Comparison of ENCODE assay signal across 12 cellular contexts in genomic region chr3:158355623-158356588, GRCh38.
DNase-seq lines count a peak whose midpoint lies in the region; ATAC-seq and TF ChIP-seq lines count a peak whose summit lies in the region.
"Had no signal": no experiment of that assay in that cellular context is flagged by ENCODE, and none has a peak within 500 bp of the region (broad histone marks: within the 10 kb centered on the region; RNA-seq: fewer than 3 reads in every experiment).

No MANE protein-coding gene starts in this region.

- H4K8ac ChIP-seq in mesenchymal stem cell (ENCODE audit: low read length), result no peak overlapping the region

- H3K4me1 ChIP-seq in mesenchymal stem cell (ENCODE audit: control insufficient read depth, insufficient read depth, low read depth, low read length) (no peaks in the 10 kb centered on the region), sigmoid colon (no peaks in the 10 kb centered on the region)
- H3K4me1 ChIP-seq: esophagus muscularis mucosa had no signal

- H3K36me3 ChIP-seq in mesenchymal stem cell (ENCODE audit: control insufficient read depth in 1 of 2, insufficient read depth in 2 of 2, low read depth in 1 of 2, low read length in 2 of 2), result peaks cover 4 to 12% of the 10 kb centered on the region in 2 experiments
- no peaks in the 10 kb centered on the region for H3K36me3 ChIP-seq in sigmoid colon
- H3K36me3 ChIP-seq: esophagus muscularis mucosa had no signal

- H3K27ac ChIP-seq in mesenchymal stem cell (ENCODE audit: low read length, poor library complexity, severe bottlenecking), result no peak overlapping the region
- H3K27ac ChIP-seq in sigmoid colon, result no peak overlapping the region
- H3K27ac ChIP-seq: 22Rv1, esophagus muscularis mucosa had no signal

- H2BK5ac ChIP-seq in mesenchymal stem cell (ENCODE audit: low read depth, low read length, poor library complexity, severe bottlenecking), result no peak overlapping the region

- peaks cover 3% of the 10 kb centered on the region for H3K79me1 ChIP-seq in mesenchymal stem cell (replicated peaks; ENCODE audit: low read length, poor library complexity, severe bottlenecking)

- H3K14ac ChIP-seq in mesenchymal stem cell (ENCODE audit: low read length in 2 of 2), result no peak overlapping the region

- H2BK15ac ChIP-seq in mesenchymal stem cell (ENCODE audit: low read depth, poor library complexity, severe bottlenecking), result no peak overlapping the region

- H3K4me3 ChIP-seq in mesenchymal stem cell (ENCODE audit: insufficient read depth in 1 of 2, low read depth in 1 of 2, low read length in 2 of 2), result no peak overlapping the region
- H3K4me3 ChIP-seq in sigmoid colon, result no peak overlapping the region
- H3K4me3 ChIP-seq: esophagus muscularis mucosa had no signal

- DNase-seq in NOMO-1 treated with DMSO at 0.1 percent for 48 hours (lab: John Stamatoyannopoulos, UW; ENCODE audit: unreplicated experiment) (peak; percentile 34), NOMO-1 treated with dmso at 0.1 percent for 144 hours (lab: John Stamatoyannopoulos, UW; ENCODE audit: unreplicated experiment) (no peak), mesenchymal stem cell (no peak), NCI-H510A treated with DMSO at 0.1 percent for 48 hours (lab: John Stamatoyannopoulos, UW) (no peak), HCEC 1CT (no peak), sigmoid colon (no peak)
- DNase-seq: stimulated activated CD4-positive, alpha-beta T cell treated with anti-CD3 and anti-CD28 coated beads, Interleukin-4, amount 100 ng/mL, for 4 hours; T-cell had no signal

- no peak overlapping the region for H3K18ac ChIP-seq in mesenchymal stem cell (ENCODE audit: low read depth in 1 of 2, low read length in 2 of 2)

- H3K4ac ChIP-seq in mesenchymal stem cell (ENCODE audit: low read depth in 1 of 2, low read length in 2 of 2), result no peak overlapping the region

- no CpG with 5 or more reads among the region's 4 CpGs for WGBS in mesenchymal stem cell
- 76 to 94% methylated on average over 4 of the region's 4 CpGs for WGBS in sigmoid colon, 2 donors

- no peak overlapping the region for H3K4me2 ChIP-seq in mesenchymal stem cell (ENCODE audit: low read length, poor library complexity, severe bottlenecking)

- no peak for TF ChIP-seq CTCF in sigmoid colon (IDR thresholded peaks at IDR 0.05)

- no peak overlapping the region for H4K91ac ChIP-seq in mesenchymal stem cell (ENCODE audit: low read length)

- H3K9ac ChIP-seq in mesenchymal stem cell (ENCODE audit: low read length), result no peak overlapping the region

- no peak for TF ChIP-seq EP300 in sigmoid colon (IDR thresholded peaks at IDR 0.05)

- H3K23ac ChIP-seq in mesenchymal stem cell (ENCODE audit: low read length in 2 of 2), result no peak overlapping the region

- no peak overlapping the region for H2BK12ac ChIP-seq in mesenchymal stem cell (ENCODE audit: low read length in 2 of 2)

- intact Hi-C loops in sigmoid colon (cut with DNase I), result no loop called here

- no peak overlapping the region for H2BK120ac ChIP-seq in mesenchymal stem cell (ENCODE audit: low read depth, low read length)

- H3K9me3 ChIP-seq in mesenchymal stem cell (ENCODE audit: control insufficient read depth, low read length) (peaks cover 10% of the 10 kb centered on the region), sigmoid colon (peaks cover 0 to 3% (median 0%) of the 10 kb centered on the region in 4 donors)
- H3K9me3 ChIP-seq: esophagus muscularis mucosa had no signal

- no peak overlapping the region for H2AK5ac ChIP-seq in mesenchymal stem cell (ENCODE audit: low read length, severe bottlenecking)

- H2AFZ ChIP-seq in mesenchymal stem cell (ENCODE audit: low read depth, low read length), result no peak overlapping the region

- H3K27me3 ChIP-seq in mesenchymal stem cell (ENCODE audit: control insufficient read depth in 1 of 2, insufficient read depth in 1 of 2, low read length in 2 of 2), result no peaks in the 10 kb centered on the region
- no peaks in the 10 kb centered on the region for H3K27me3 ChIP-seq in sigmoid colon
- H3K27me3 ChIP-seq: esophagus muscularis mucosa had no signal

- TF ChIP-seq POLR2A in sigmoid colon (IDR thresholded peaks at IDR 0.05), result no peak

- ATAC-seq in HG02763 (IDR thresholded peaks at IDR 0.05; ENCODE audit: unreplicated experiment), result peak; percentile 92
- ATAC-seq in HG03520 (IDR thresholded peaks at IDR 0.05; ENCODE audit: unreplicated experiment), result peak; percentile 97
- ATAC-seq: T-cell had no signal
